ENCODE assay signal across 26 cellular contexts in the genomic region with DNA sequence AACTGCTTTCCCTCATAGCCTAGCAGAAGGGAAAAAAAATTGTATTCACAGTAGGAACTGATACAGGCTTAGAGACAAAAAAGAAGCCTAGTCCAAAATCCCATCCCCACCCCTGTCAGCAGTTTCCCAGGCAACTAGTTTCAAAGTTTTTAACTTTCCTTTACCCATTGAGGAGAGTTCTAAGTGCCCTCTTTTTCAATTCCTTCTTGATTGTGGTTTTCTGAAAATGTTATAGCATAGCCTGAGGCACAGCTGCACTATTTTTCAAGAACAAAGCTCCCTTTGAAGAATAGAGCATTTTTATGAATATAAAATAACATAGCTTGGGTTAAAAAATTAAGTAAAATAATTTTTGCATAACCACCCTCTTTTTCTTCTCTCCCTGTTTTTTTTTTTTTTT.
DNase-seq lines count a peak whose midpoint lies in the region; ATAC-seq and TF ChIP-seq lines count a peak whose summit lies in the region.
"Had no signal": no experiment of that assay in that cellular context is flagged by ENCODE, and none has a peak within 500 bp of the region (broad histone marks: within the 10 kb centered on the region; RNA-seq: fewer than 3 reads in every experiment).

No MANE protein-coding gene starts in this region.

- H3K79me2 ChIP-seq in mammary epithelial cell (ENCODE audit: insufficient read depth, low read length), result no peaks in the 10 kb centered on the region

- no peak overlapping the region for H3K27ac ChIP-seq in mammary epithelial cell (ENCODE audit: insufficient read depth, low read depth, low read length)
- no peak overlapping the region for H3K27ac ChIP-seq in prostate gland
- H3K27ac ChIP-seq: 22Rv1, BLaER1, HL-60, KMS-11, RWPE1 had no signal

- H3K9me3 ChIP-seq in mammary epithelial cell (replicated peaks; ENCODE audit: insufficient read depth, low read length) (no peaks in the 10 kb centered on the region), prostate gland (no peaks in the 10 kb centered on the region)
- H3K9me3 ChIP-seq: BLaER1 had no signal

- POLR2A ChIA-PET in MCF 10A (lab: Yijun Ruan, JAX), result no interaction called here

- H3K27me3 ChIP-seq in mammary epithelial cell (ENCODE audit: insufficient read depth, low read length), result peaks cover 2% of the 10 kb centered on the region
- no peaks in the 10 kb centered on the region for H3K27me3 ChIP-seq in prostate gland (replicated peaks; ENCODE audit: insufficient read depth)
- H3K27me3 ChIP-seq: BLaER1 had no signal

- no peak overlapping the region for H3K4me3 ChIP-seq in mammary epithelial cell (replicated peaks in 1 of 3; ENCODE audit: insufficient read depth in 1 of 3, low read depth in 2 of 3, low read length in 3 of 3)
- no peak overlapping the region for H3K4me3 ChIP-seq in prostate gland
- H3K4me3 ChIP-seq: BLaER1, GM12878 had no signal

- H3K4me2 ChIP-seq in mammary epithelial cell (ENCODE audit: insufficient read depth, low read depth, low read length), result no peak overlapping the region
- H3K4me2 ChIP-seq: BLaER1, KMS-11 had no signal

- H3K36me3 ChIP-seq in mammary epithelial cell (ENCODE audit: insufficient read depth, low read length) (no peaks in the 10 kb centered on the region), prostate gland (no peaks in the 10 kb centered on the region)
- H3K36me3 ChIP-seq: BLaER1 had no signal

- TF ChIP-seq CTCF in mammary epithelial cell (conservative IDR thresholded peaks at IDR 0.05 in 1 of 2, IDR thresholded peaks at IDR 0.05 in 1 of 2; ENCODE audit: extremely low read depth in 1 of 2, insufficient read depth in 1 of 2, low read depth in 1 of 2, low read length in 2 of 2) (no peak), MCF 10A (IDR thresholded peaks at IDR 0.05; ENCODE audit: unreplicated experiment) (no peak), mesothelial cell of epicardium (IDR thresholded peaks at IDR 0.05; ENCODE audit: unreplicated experiment) (no peak), prostate gland (IDR thresholded peaks at IDR 0.05) (no peak)

- ATAC-seq in HG03432 (IDR thresholded peaks at IDR 0.05; ENCODE audit: unreplicated experiment), result no peak
- ATAC-seq: GM12878, PC-3, SK-N-SH treated with all-trans-retinoic acid at 6 μM for 48 hours had no signal

- H3K9ac ChIP-seq in mammary epithelial cell (ENCODE audit: insufficient read depth, low read length), result no peak overlapping the region
- H3K9ac ChIP-seq: BLaER1, KMS-11 had no signal

- no peaks in the 10 kb centered on the region for H3K4me1 Mint-ChIP-seq in MCF 10A (ENCODE audit: insufficient read depth, unreplicated experiment)
- H3K4me1 Mint-ChIP-seq in mesothelial cell of epicardium, result peaks cover 19% of the 10 kb centered on the region

- CTCF ChIA-PET in mammary epithelial cell (lab: Charles Lee; ENCODE audit: low non-redundant PET) (no interaction called here), MCF 10A (lab: Yijun Ruan, JAX) (interaction anchor here (0.8 kb wide), 1 partner anchor 988 kb away, joined by 6 read pairs; no protein-coding TSS in a partner anchor)

- no peak overlapping the region for H2AFZ ChIP-seq in mammary epithelial cell (ENCODE audit: low read depth, low read length)

- H3K9me3 Mint-ChIP-seq in MCF 10A (ENCODE audit: unreplicated experiment), result peaks cover 7% of the 10 kb centered on the region
- H3K9me3 Mint-ChIP-seq in mesothelial cell of epicardium, result peaks cover 10% of the 10 kb centered on the region
- H3K9me3 Mint-ChIP-seq: CD4-positive, alpha-beta T cell had no signal

- DNase-seq in mammary epithelial cell (peak; percentile 3), MCF 10A (ENCODE audit: unreplicated experiment) (no peak), epidermal melanocyte (ENCODE audit: insufficient read length, low spot score) (peak; percentile 63), mesothelial cell of epicardium (ENCODE audit: low spot score in 2 of 2, unreplicated experiment in 2 of 2) (no peak), cerebellar cortex (ENCODE audit: low spot score) (no peak), prostate gland (ENCODE audit: low spot score) (no peak)
- no peak for DNase-seq in activated CD8-positive, alpha-beta memory T cell treated with anti-CD3 and anti-CD28 coated beads for 24 hours
- DNase-seq: ACHN; CD4-positive, alpha-beta T cell; DND-41; MV-4-11; NCI-H1694; NCI-H2081; NCI-H2171; NCI-H345; NCI-H524 treated with DMSO at 0.1 percent for 48 hours; PC-3; SHP77 treated with DMSO at 0.1 percent for 48 hours had no signal

- no peaks in the 10 kb centered on the region for H3K27me3 Mint-ChIP-seq in MCF 10A (ENCODE audit: insufficient read depth, unreplicated experiment)
- H3K27me3 Mint-ChIP-seq in mesothelial cell of epicardium (ENCODE audit: low read depth), result no peaks in the 10 kb centered on the region
- H3K27me3 Mint-ChIP-seq: CD4-positive, alpha-beta T cell had no signal

- BruUV-seq in mammary epithelial cell (replicated peaks; lab: Mats Ljungman, UMichigan) (no TSS peak), MCF 10A (replicated peaks; lab: Mats Ljungman, UMichigan) (no TSS peak)

- no peak for TF ChIP-seq POLR2A in prostate gland (IDR thresholded peaks at IDR 0.05)

- H3K36me3 Mint-ChIP-seq in MCF 10A (ENCODE audit: insufficient read depth, unreplicated experiment), result no peaks in the 10 kb centered on the region
- H3K36me3 Mint-ChIP-seq in mesothelial cell of epicardium, result peaks cover 4% of the 10 kb centered on the region

- no peaks in the 10 kb centered on the region for H4K20me1 ChIP-seq in mammary epithelial cell (ENCODE audit: insufficient read depth, low read length)
- H4K20me1 ChIP-seq: BLaER1 had no signal

- dilution Hi-C loops in mammary epithelial cell (cut with HindIII; ENCODE audit: low sequenced_read_pairs), result no loop called here

- H3K27ac Mint-ChIP-seq in MCF 10A (ENCODE audit: low read depth, unreplicated experiment), result no peak overlapping the region
- peak overlapping the region; percentile 50 for H3K27ac Mint-ChIP-seq in mesothelial cell of epicardium
- H3K27ac Mint-ChIP-seq: CD4-positive, alpha-beta T cell had no signal

- H3K4me3 Mint-ChIP-seq in MCF 10A (ENCODE audit: unreplicated experiment), result no peak overlapping the region
- no peak overlapping the region for H3K4me3 Mint-ChIP-seq in mesothelial cell of epicardium
- H3K4me3 Mint-ChIP-seq: CD4-positive, alpha-beta T cell had no signal

- intact Hi-C loops in mammary epithelial cell (cut with micrococcal nuclease) (no loop called here), MCF 10A (cut with micrococcal nuclease) (no loop called here), prostate gland (cut with DNase I) (no loop called here)

- in situ Hi-C loops in mammary epithelial cell (cut with MboI; ENCODE audit: low sequenced_read_pairs in 2 of 2), result no loop called here

- H3K4me1 ChIP-seq in mammary epithelial cell (ENCODE audit: insufficient read depth, low read length), result no peaks in the 10 kb centered on the region
- H3K4me1 ChIP-seq in prostate gland (replicated peaks), result no peaks in the 10 kb centered on the region
- H3K4me1 ChIP-seq: BLaER1 had no signal

Comparison
In these comparisons a context has a peak if more than half of its experiments do, and no peak if none do; other contexts are left out.
1. DNase-seq: peak in mammary epithelial cell (single experiment) and epidermal melanocyte (single experiment); none in MCF 10A (single experiment), mesothelial cell of epicardium (0 of 2), activated CD8-positive, alpha-beta memory T cell treated with anti-CD3 and anti-CD28 coated beads for 24 hours (single experiment), cerebellar cortex (single experiment) and prostate gland (single experiment).